In the genomic region with DNA sequence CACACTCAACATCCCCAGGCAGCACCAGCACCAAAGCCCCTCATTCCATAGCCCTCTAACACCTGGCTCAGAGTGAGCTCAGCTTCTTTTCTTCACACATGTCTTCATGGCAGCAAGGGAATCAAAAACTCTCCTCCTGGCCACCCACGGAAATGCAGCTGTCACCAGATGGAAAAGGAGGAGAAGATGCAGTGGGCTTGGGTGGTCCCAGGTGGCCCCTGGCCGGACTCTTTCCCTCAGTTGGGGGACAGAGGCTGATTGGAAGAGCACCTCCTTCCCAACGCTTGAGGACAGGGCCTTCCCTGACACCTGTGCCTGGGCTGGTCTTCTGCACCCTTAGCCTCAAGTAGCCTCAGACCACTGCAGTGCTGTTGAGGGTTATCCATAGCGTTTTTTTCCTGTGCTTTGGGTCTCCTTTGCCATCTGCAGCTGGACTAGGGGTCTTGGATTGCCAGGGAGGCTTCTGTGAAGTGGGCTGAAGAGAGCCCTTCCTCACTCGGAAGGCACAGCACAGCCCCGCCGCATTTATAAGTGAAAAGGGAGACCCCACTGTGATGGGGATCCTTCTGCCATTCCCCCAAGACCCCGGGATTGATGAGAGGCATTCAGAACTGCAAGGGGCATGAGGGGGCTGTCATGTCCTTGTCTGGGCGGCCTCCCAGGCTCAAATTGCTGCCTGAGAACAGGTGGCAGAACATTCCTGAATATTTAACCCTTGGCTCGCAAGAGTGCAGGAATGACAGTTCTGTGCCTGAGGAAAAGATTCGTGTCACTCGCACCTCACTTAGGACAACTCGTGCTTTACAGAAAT, we compare ENCODE assay signal across 11 cellular contexts.
DNase-seq lines count a peak whose midpoint lies in the region; ATAC-seq and TF ChIP-seq lines count a peak whose summit lies in the region.
"Had no signal": no experiment of that assay in that cellular context is flagged by ENCODE, and none has a peak within 500 bp of the region (broad histone marks: within the 10 kb centered on the region; RNA-seq: fewer than 3 reads in every experiment).

No MANE protein-coding gene starts in this region.

- POLR2A ChIA-PET in naive thymus-derived CD4-positive, alpha-beta T cell (lab: Charles Lee), result no interaction called here

- peak overlapping the region; percentile 35; the same call in 1 of the 2 replicates for H3K4me3 Mint-ChIP-seq in HFFc6
- peak overlapping the region; percentile 77 for H3K4me3 Mint-ChIP-seq in activated naive CD8-positive, alpha-beta T cell treated with anti-CD3 and anti-CD28 coated beads, Interleukin-2, amount 50 U/mL, for 24 hours
- peak overlapping the region in 6 of 10 donors; percentile 39 to 89 (median 58) for H3K4me3 Mint-ChIP-seq in naive thymus-derived CD4-positive, alpha-beta T cell

- no peaks in the 10 kb centered on the region; the same call in none of the 2 replicates for H3K27me3 Mint-ChIP-seq in HFFc6 (ENCODE audit: insufficient read depth)
- no peaks in the 10 kb centered on the region for H3K27me3 Mint-ChIP-seq in activated naive CD8-positive, alpha-beta T cell treated with anti-CD3 and anti-CD28 coated beads, Interleukin-2, amount 50 U/mL, for 24 hours
- H3K27me3 Mint-ChIP-seq in naive thymus-derived CD4-positive, alpha-beta T cell, result no peaks in the 10 kb centered on the region

- H3K36me3 Mint-ChIP-seq in HFFc6 (ENCODE audit: low read depth), result no peaks in the 10 kb centered on the region
- peaks cover 3% of the 10 kb centered on the region for H3K36me3 Mint-ChIP-seq in activated naive CD8-positive, alpha-beta T cell treated with anti-CD3 and anti-CD28 coated beads, Interleukin-2, amount 50 U/mL, for 24 hours (ENCODE audit: low read depth)
- peaks cover 0 to 14% (median 0%) of the 10 kb centered on the region in 5 donors for H3K36me3 Mint-ChIP-seq in naive thymus-derived CD4-positive, alpha-beta T cell

- intact Hi-C loops in naive thymus-derived CD4-positive, alpha-beta T cell (cut with micrococcal nuclease), result loop anchor here in 1 of 2 donors (1.0 to 5.0 kb wide), 4 partner anchors 17 to 201 kb away; a partner anchor contains a TSS
- intact Hi-C loops in right cardiac atrium (cut with DNase I), result no loop called here

- H3K4me3 ChIP-seq in AG10803 (ENCODE audit: low read length), result no peak overlapping the region
- H3K4me3 ChIP-seq in naive thymus-derived CD4-positive, alpha-beta T cell (ENCODE audit: low read length), result no peak overlapping the region
- H3K4me3 ChIP-seq in right cardiac atrium (ENCODE audit: low read length), result no peak overlapping the region

- no peaks in the 10 kb centered on the region for H3K9me3 Mint-ChIP-seq in HFFc6
- no peaks in the 10 kb centered on the region for H3K9me3 Mint-ChIP-seq in activated naive CD8-positive, alpha-beta T cell treated with anti-CD3 and anti-CD28 coated beads, Interleukin-2, amount 50 U/mL, for 24 hours
- no peaks in the 10 kb centered on the region for H3K9me3 Mint-ChIP-seq in naive thymus-derived CD4-positive, alpha-beta T cell

- H3K9me3 ChIP-seq in naive thymus-derived CD4-positive, alpha-beta T cell (ENCODE audit: control insufficient read depth in 2 of 3, low read length in 3 of 3), result no peaks in the 10 kb centered on the region
- H3K9me3 ChIP-seq in right cardiac atrium (ENCODE audit: control insufficient read depth, low read length), result no peaks in the 10 kb centered on the region

- H3K27ac Mint-ChIP-seq in HFFc6, result peak overlapping the region; percentile 89
- H3K27ac Mint-ChIP-seq in activated naive CD8-positive, alpha-beta T cell treated with anti-CD3 and anti-CD28 coated beads, Interleukin-2, amount 50 U/mL, for 24 hours, result peak overlapping the region; percentile 92
- peak overlapping the region in 4 of 9 donors; percentile 17 to 97 (median 56) for H3K27ac Mint-ChIP-seq in naive thymus-derived CD4-positive, alpha-beta T cell

- ATAC-seq in activated naive CD8-positive, alpha-beta T cell treated with anti-CD3 and anti-CD28 coated beads, Interleukin-2, amount 50 U/mL, for 24 hours, result no peak
- ATAC-seq in naive thymus-derived CD4-positive, alpha-beta T cell, result no peak
- no peak for ATAC-seq in right cardiac atrium
- ATAC-seq: left ventricle myocardium superior had no signal

- CTCF ChIA-PET in naive thymus-derived CD4-positive, alpha-beta T cell (lab: Charles Lee), result no interaction called here

- DNase-seq in AG10803 (ENCODE audit: low read depth), result no peak
- no peak for DNase-seq in HFFc6
- DNase-seq in activated naive CD8-positive, alpha-beta T cell treated with anti-CD3 and anti-CD28 coated beads, Interleukin-2, amount 50 U/mL, for 24 hours, result peak; percentile 10
- no peak for DNase-seq in naive thymus-derived CD4-positive, alpha-beta T cell
- DNase-seq in hypothalamus (lab: John Stamatoyannopoulos, UW), result no peak
- DNase-seq in SHP77 treated with DMSO at 0.1 percent for 48 hours (lab: John Stamatoyannopoulos, UW), result no peak
- no peak for DNase-seq in NOMO-1 treated with DMSO at 0.1 percent for 48 hours (lab: John Stamatoyannopoulos, UW; ENCODE audit: unreplicated experiment)
- no peak for DNase-seq in right cardiac atrium
- DNase-seq: KBM-7, left ventricle myocardium superior, NCI-H2029 had no signal

- no peak overlapping the region for H3K27ac ChIP-seq in naive thymus-derived CD4-positive, alpha-beta T cell (ENCODE audit: low read depth, low read length)
- no peak overlapping the region for H3K27ac ChIP-seq in right cardiac atrium (ENCODE audit: low read length)

- no peaks in the 10 kb centered on the region for H3K27me3 ChIP-seq in naive thymus-derived CD4-positive, alpha-beta T cell (ENCODE audit: control insufficient read depth in 2 of 2, insufficient read depth in 2 of 2, low read length in 2 of 2)
- no peaks in the 10 kb centered on the region for H3K27me3 ChIP-seq in right cardiac atrium (ENCODE audit: control insufficient read depth, insufficient read depth)

- H3K4me1 ChIP-seq in naive thymus-derived CD4-positive, alpha-beta T cell (ENCODE audit: control insufficient read depth in 2 of 2, insufficient read depth in 2 of 2, low read length in 2 of 2), result peaks cover 15 to 38% of the 10 kb centered on the region in 2 donors
- no peaks in the 10 kb centered on the region for H3K4me1 ChIP-seq in right cardiac atrium (ENCODE audit: control insufficient read depth, insufficient read depth, low read length)

- no peaks in the 10 kb centered on the region for H3K36me3 ChIP-seq in naive thymus-derived CD4-positive, alpha-beta T cell (ENCODE audit: control insufficient read depth in 2 of 3, insufficient read depth in 3 of 3, low read length in 3 of 3)

- H3K4me1 Mint-ChIP-seq in HFFc6 (ENCODE audit: low read depth), result peaks cover 57% of the 10 kb centered on the region
- H3K4me1 Mint-ChIP-seq in activated naive CD8-positive, alpha-beta T cell treated with anti-CD3 and anti-CD28 coated beads, Interleukin-2, amount 50 U/mL, for 24 hours, result peaks cover 71% of the 10 kb centered on the region
- H3K4me1 Mint-ChIP-seq in naive thymus-derived CD4-positive, alpha-beta T cell, result peaks cover 13 to 82% (median 35%) of the 10 kb centered on the region in 7 donors

- 86% methylated on average over 13 of the region's 13 CpGs for WGBS in right cardiac atrium

- TF ChIP-seq CTCF in AG10803 (conservative IDR thresholded peaks at IDR 0.05; ENCODE audit: low read length) (0 out of 2 replicates have a peak, but pooled peaks have one; percentile 4), HFFc6 (IDR thresholded peaks at IDR 0.05) (peak; percentile 38)
